ENCODE assay signal across 29 cellular contexts in the genomic region with DNA sequence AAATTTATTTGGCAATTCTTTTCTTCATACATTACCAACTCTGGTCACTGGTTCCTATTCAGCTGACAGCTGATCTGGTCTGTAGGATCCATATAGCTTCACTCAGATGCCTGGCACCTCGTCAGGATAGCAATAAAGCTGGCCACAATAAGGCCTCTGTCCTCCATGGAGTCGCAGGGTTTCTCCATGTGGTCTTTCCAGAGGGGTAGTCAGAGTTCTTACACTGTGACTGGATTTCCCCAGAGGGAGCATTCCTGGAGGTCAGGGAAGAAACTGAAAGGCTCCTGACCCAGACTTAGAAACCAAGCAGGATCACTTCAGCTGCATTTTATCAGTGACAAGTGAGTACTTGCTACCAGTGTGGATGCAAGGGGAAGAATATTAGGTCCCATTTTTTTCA. TPM values are rescaled to one million over a fixed set of nuclear protein-coding genes. Genes with fewer than 3 reads are reported as not detected.
"Had no signal": no experiment of that assay in that cellular context is flagged by ENCODE, and none has a peak within 500 bp of the region (broad histone marks: within the 10 kb centered on the region; RNA-seq: fewer than 3 reads in every experiment).

No MANE protein-coding gene starts in this region.

- H3K9me3 Mint-ChIP-seq: activated CD4-positive, alpha-beta T cell treated with anti-CD3 and anti-CD28 coated beads, Interleukin-2, amount 10 ng/mL, durations not matched to agents 24 days and 14 days; activated naive CD8-positive, alpha-beta T cell treated with anti-CD3 and anti-CD28 coated beads, Interleukin-2, amount 10 ng/mL, durations not matched to agents 7 days and 5 days; activated T-cell treated with anti-CD3 and anti-CD28 coated beads, Interleukin-2, amount 50 U/mL, for 24 hours; activated T-helper 2 cell treated with anti-CD3 and anti-CD28 coated beads, Interferon-gamma antibody, Interleukin-2, Interleukin-4, amounts not matched to agents 10 μg/mL and 5 μg/mL and 100 μg/mL, durations not matched to agents 14 hours and 24 hours and 36 hours; endodermal cell; natural killer cell; T-helper 2 cell treated with Interferon-gamma antibody and Interleukin-4, amounts not matched to agents 5 μg/mL and 100 μg/mL, for 36 hours had no signal

- H3K4me1 Mint-ChIP-seq: activated CD4-positive, alpha-beta T cell treated with anti-CD3 and anti-CD28 coated beads, Interleukin-2, amount 10 ng/mL, durations not matched to agents 24 days and 14 days; activated naive CD8-positive, alpha-beta T cell treated with anti-CD3 and anti-CD28 coated beads, Interleukin-2, amount 10 ng/mL, durations not matched to agents 7 days and 5 days; immature natural killer cell; natural killer cell had no signal

- H3K36me3 Mint-ChIP-seq: activated naive CD8-positive, alpha-beta T cell treated with anti-CD3 and anti-CD28 coated beads, Interleukin-2, amount 10 ng/mL, durations not matched to agents 7 days and 5 days; immature natural killer cell; natural killer cell had no signal

- H3K36me3 ChIP-seq: gastroesophageal sphincter, heart right ventricle, neutrophil, sigmoid colon, thyroid gland had no signal

- ATAC-seq: activated CD8-positive, alpha-beta T cell treated with anti-CD3 and anti-CD28 coated beads, Interleukin-2, amount 10 ng/mL, durations not matched to agents 7 days and 5 days; body of pancreas; gastroesophageal sphincter; heart right ventricle; natural killer cell had no signal

- H3K27ac ChIP-seq: body of pancreas, dorsolateral prefrontal cortex, epithelial cell of prostate, gastroesophageal sphincter, heart right ventricle, neutrophil, parathyroid adenoma, sigmoid colon, thyroid gland had no signal

- H3K4me3 Mint-ChIP-seq: activated CD4-positive, alpha-beta T cell treated with anti-CD3 and anti-CD28 coated beads, Interleukin-2, amount 10 ng/mL, durations not matched to agents 24 days and 14 days; activated CD8-positive, alpha-beta T cell treated with anti-CD3 and anti-CD28 coated beads, Interleukin-2, amount 10 ng/mL, durations not matched to agents 7 days and 5 days; activated naive CD8-positive, alpha-beta T cell treated with anti-CD3 and anti-CD28 coated beads, Interleukin-2, amount 10 ng/mL, durations not matched to agents 7 days and 5 days; activated T-cell treated with anti-CD3 and anti-CD28 coated beads, Interleukin-2, amount 50 U/mL, for 24 hours; endodermal cell; immature natural killer cell; natural killer cell; T-helper 2 cell treated with Interferon-gamma antibody and Interleukin-4, amounts not matched to agents 5 μg/mL and 100 μg/mL, for 36 hours had no signal

- DNase-seq: activated CD4-positive, alpha-beta T cell treated with anti-CD3 and anti-CD28 coated beads, Interleukin-2, amount 10 ng/mL, durations not matched to agents 24 days and 14 days; activated CD4-positive, CD25-positive, alpha-beta regulatory T cell; activated CD8-positive, alpha-beta T cell treated with anti-CD3 and anti-CD28 coated beads, Interleukin-2, amount 10 ng/mL, durations not matched to agents 7 days and 5 days; activated naive CD4-positive, alpha-beta T cell treated with Interleukin-2 at 50 U/mL for 16 hours; activated naive CD8-positive, alpha-beta T cell treated with anti-CD3 and anti-CD28 coated beads, Interleukin-2, amount 10 ng/mL, durations not matched to agents 7 days and 5 days; activated T-cell treated with anti-CD3 and anti-CD28 coated beads, Interleukin-2, amount 50 U/mL, for 24 hours; amygdala; body of pancreas; caudate nucleus; dorsolateral prefrontal cortex; endodermal cell; heart right ventricle; immature natural killer cell; mesendoderm; natural killer cell; sigmoid colon; stimulated activated CD4-positive, alpha-beta T cell treated with anti-CD3 and anti-CD28 coated beads, Interleukin-12 subunit alpha, Interleukin-12 subunit beta, amount 100 ng/mL, for 4 hours; stimulated activated CD4-positive, alpha-beta T cell treated with anti-CD3 and anti-CD28 coated beads, Interleukin-1b, Interleukin-23, amount 100 ng/mL, for 48 hours; stimulated activated CD8-positive, alpha-beta memory T cell treated with anti-CD3 and anti-CD28 coated beads, Interleukin-4, amount 100 ng/mL, for 48 hours; stimulated activated naive CD4-positive, alpha-beta T cell; thyroid gland had no signal

- H3K9me3 ChIP-seq: body of pancreas, neutrophil, thyroid gland had no signal

- H3K79me2 ChIP-seq: parathyroid adenoma had no signal

- H3K27me3 ChIP-seq: body of pancreas, dorsolateral prefrontal cortex, gastroesophageal sphincter, thyroid gland had no signal

- H3K4me3 ChIP-seq: body of pancreas, dorsolateral prefrontal cortex, gastroesophageal sphincter, heart right ventricle, sigmoid colon, thyroid gland had no signal

- H3K27ac Mint-ChIP-seq: activated CD4-positive, alpha-beta T cell treated with anti-CD3 and anti-CD28 coated beads, Interleukin-2, amount 10 ng/mL, durations not matched to agents 24 days and 14 days; activated CD8-positive, alpha-beta T cell treated with anti-CD3 and anti-CD28 coated beads, Interleukin-2, amount 10 ng/mL, durations not matched to agents 7 days and 5 days; activated naive CD8-positive, alpha-beta T cell treated with anti-CD3 and anti-CD28 coated beads, Interleukin-2, amount 10 ng/mL, durations not matched to agents 7 days and 5 days; activated T-cell treated with anti-CD3 and anti-CD28 coated beads, Interleukin-2, amount 50 U/mL, for 24 hours; activated T-helper 2 cell treated with anti-CD3 and anti-CD28 coated beads, Interferon-gamma antibody, Interleukin-2, Interleukin-4, amounts not matched to agents 10 μg/mL and 5 μg/mL and 100 μg/mL, durations not matched to agents 14 hours and 24 hours and 36 hours; endodermal cell; immature natural killer cell; natural killer cell; T-helper 2 cell treated with Interferon-gamma antibody and Interleukin-4, amounts not matched to agents 5 μg/mL and 100 μg/mL, for 36 hours had no signal

- H2AFZ ChIP-seq: parathyroid adenoma had no signal

- H3K4me1 ChIP-seq: body of pancreas, gastroesophageal sphincter, heart right ventricle, parathyroid adenoma, sigmoid colon had no signal

- FAIRE-seq: colon had no signal

RNA-seq across cellular contexts. Expression of gene SIX1, which starts 34.9 kb away (rescaled TPM):
- total RNA-seq: activated CD8-positive, alpha-beta T cell treated with anti-CD3 and anti-CD28 coated beads, Interleukin-2, amount 10 ng/mL, durations not matched to agents 7 days and 5 days; activated naive CD8-positive, alpha-beta T cell treated with anti-CD3 and anti-CD28 coated beads, Interleukin-2, amount 10 ng/mL, durations not matched to agents 7 days and 5 days; liver; natural killer cell had no signal
- polyA plus RNA-seq: immature natural killer cell, liver had no signal

RNA-seq across cellular contexts. Expression of gene SIX4, which starts 39.9 kb away (rescaled TPM):
- total RNA-seq: natural killer cell had no signal
- polyA plus RNA-seq: immature natural killer cell had no signal
